7 cellular contexts compared by ENCODE assay signal in the genomic region with DNA sequence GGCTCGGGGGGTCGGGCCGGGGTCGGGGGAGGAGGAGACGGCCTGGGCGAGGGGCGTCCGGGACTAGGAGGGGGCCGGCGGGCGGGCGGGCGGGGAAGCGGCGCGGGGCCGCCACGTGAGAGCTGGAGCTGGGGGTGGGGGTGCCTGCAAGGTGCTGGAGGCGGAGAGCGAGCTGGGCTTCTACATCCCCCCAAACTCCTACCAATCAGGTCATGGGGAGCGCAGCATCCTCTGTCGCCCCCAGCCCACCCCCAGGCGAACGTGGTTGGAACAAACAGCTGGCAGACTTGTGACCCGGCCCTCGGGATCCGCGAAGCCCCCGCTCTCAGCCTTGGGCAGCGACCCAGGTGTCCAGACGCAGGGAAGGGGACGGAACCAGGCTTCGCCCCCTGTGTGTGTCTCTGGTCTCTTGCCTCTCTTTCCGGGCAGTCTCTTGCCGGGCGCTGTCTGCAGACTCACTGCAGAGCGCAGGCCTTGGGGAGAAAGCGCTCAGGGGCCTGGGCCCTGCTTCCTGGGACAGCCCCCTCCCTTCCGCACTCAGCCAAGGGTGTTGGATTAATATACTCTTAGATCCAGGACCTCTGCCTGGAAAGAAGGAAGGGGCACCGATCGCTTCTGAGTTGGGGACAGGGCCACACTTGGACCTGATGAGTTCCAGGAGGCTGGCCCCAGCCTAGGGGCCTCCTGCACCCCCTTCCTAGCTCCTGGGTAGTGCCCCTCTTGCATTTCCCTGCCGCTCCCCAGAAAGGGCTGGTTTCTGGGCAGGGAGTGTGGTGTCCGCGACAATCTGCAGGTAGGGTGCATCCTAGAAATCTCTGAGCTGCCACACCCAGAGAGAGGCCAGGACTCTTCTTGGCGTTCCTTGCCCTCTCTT. TPM values are rescaled to one million over a fixed set of nuclear protein-coding genes. Genes with fewer than 3 reads are reported as not detected.
DNase-seq lines count a peak whose midpoint lies in the region; FAIRE-seq and TF ChIP-seq lines count a peak whose summit lies in the region.

No MANE protein-coding gene starts in this region.

- no peaks in the 10 kb centered on the region for H3K36me3 ChIP-seq in iPS-15b (ENCODE audit: control insufficient read depth, insufficient read depth, low read length)
- peaks cover 0 to 21% (median 3%) of the 10 kb centered on the region in 6 donors for H3K36me3 ChIP-seq in spleen

- DNase-seq in HFF-Myc (ENCODE audit: extremely low read depth, low read depth): no peak
- DNase-seq in spleen: no peak
- DNase-seq in RCC 7860 (ENCODE audit: low spot score): no peak
- DNase-seq in kidney tubule cell (ENCODE audit: low spot score): no peak
- no peak for DNase-seq in MV-4-11 (lab: John Stamatoyannopoulos, UW)

- no peak overlapping the region for H3K27ac ChIP-seq in spleen

- TF ChIP-seq CTCF in HFF-Myc (IDR thresholded peaks at IDR 0.05; ENCODE audit: low read depth, low read length, missing control alignments) (no peak), spleen (IDR thresholded peaks at IDR 0.05 in 8 of 11, conservative IDR thresholded peaks at IDR 0.05 in 3 of 11) (no peak)

- H3K9me3 ChIP-seq in iPS-15b (ENCODE audit: control insufficient read depth, insufficient read depth, low read length) (no peaks in the 10 kb centered on the region), spleen (no peaks in the 10 kb centered on the region)

- peaks cover 26% of the 10 kb centered on the region for H3K27me3 ChIP-seq in iPS-15b (ENCODE audit: control insufficient read depth, insufficient read depth, low read length)
- peaks cover 0 to 18% (median 0%) of the 10 kb centered on the region in 7 donors for H3K27me3 ChIP-seq in spleen (replicated peaks in 1 of 7)

- intact Hi-C loops in spleen (cut with DNase I; ENCODE audit: low total_unique reads): no loop called here

- peaks cover 20% of the 10 kb centered on the region for H3K4me1 Mint-ChIP-seq in activated naive CD8-positive, alpha-beta T cell (ENCODE audit: low read depth)

- no peak for FAIRE-seq in RCC 7860 (lab: Jason Lieb, UNC)

- WGBS in spleen, 5 donors: 30 to 95% (median 35%) methylated on average over 6 to 43 of the region's 45 CpGs

- peaks cover 20% of the 10 kb centered on the region for H3K4me1 ChIP-seq in iPS-15b (ENCODE audit: control insufficient read depth, insufficient read depth, low read length)
- peaks cover 5 to 26% (median 10%) of the 10 kb centered on the region in 6 donors for H3K4me1 ChIP-seq in spleen

- no peak overlapping the region for H3K9ac ChIP-seq in iPS-15b (ENCODE audit: low read depth, low read length)

- peak overlapping the region; percentile 80 for H3K4me3 ChIP-seq in HFF-Myc (replicated peaks; ENCODE audit: low read depth, low read length)
- peak overlapping the region; percentile 74 for H3K4me3 ChIP-seq in iPS-15b (ENCODE audit: low read depth, low read length)
- H3K4me3 ChIP-seq in spleen: peak overlapping the region in 7 of 8 donors; percentile 29 to 68 (median 45)

- peak overlapping the region; percentile 80 for H3K4me3 Mint-ChIP-seq in activated naive CD8-positive, alpha-beta T cell

- H3K9me3 Mint-ChIP-seq in activated naive CD8-positive, alpha-beta T cell (ENCODE audit: low read depth): no peaks in the 10 kb centered on the region

- no peak for TF ChIP-seq POLR2A in spleen (IDR thresholded peaks at IDR 0.05)

- peaks cover 5% of the 10 kb centered on the region for H3K36me3 Mint-ChIP-seq in activated naive CD8-positive, alpha-beta T cell

- no peak overlapping the region for H3K27ac Mint-ChIP-seq in activated naive CD8-positive, alpha-beta T cell

- no peaks in the 10 kb centered on the region for H3K27me3 Mint-ChIP-seq in activated naive CD8-positive, alpha-beta T cell

RNA-seq across cellular contexts. Expression of a gene that starts 0.7 kb away (rescaled TPM):
- total RNA-seq in spleen: under 1 TPM in 6 of 7 donors, not detected in 1; 0.11 to 0.74 (median 0.25) TPM
- under 1 TPM; 0.09 to 0.50 (median 0.29) TPM for polyA plus RNA-seq in spleen

RNA-seq across cellular contexts. Expression of a gene that starts 20.9 kb away (rescaled TPM):
- not detected for total RNA-seq in spleen
- polyA plus RNA-seq in spleen: under 1 TPM; 0.02 to 0.03 (median 0.02) TPM

RNA-seq across cellular contexts. Expression of a gene that starts 28.5 kb away (rescaled TPM):
- total RNA-seq in spleen: not detected
- polyA plus RNA-seq in spleen: under 1 TPM in 2 of 3 donors, not detected in 1; 0.15 to 0.42 TPM
